In genomic region chr13:110868631-110869165, GRCh38 we compare ENCODE assay signal across 18 cellular contexts. TPM values are rescaled to one million over a fixed set of nuclear protein-coding genes. Genes with fewer than 3 reads are reported as not detected.
A peak's percentile ranks its signal among the peaks of the same experiment; 100 is the strongest.
DNase-seq lines count a peak whose midpoint lies in the region; ATAC-seq and TF ChIP-seq lines count a peak whose summit lies in the region.
"Had no signal": no experiment of that assay in that cellular context is flagged by ENCODE, and none has a peak within 500 bp of the region (broad histone marks: within the 10 kb centered on the region; RNA-seq: fewer than 3 reads in every experiment).

No MANE protein-coding gene starts in this region.

- H3K36me3 Mint-ChIP-seq in activated CD4-positive, alpha-beta T cell treated with anti-CD3 and anti-CD28 coated beads, Interleukin-2, amount 10 ng/mL, durations not matched to agents 7 days and 5 days (ENCODE audit: low read depth): no peaks in the 10 kb centered on the region

- H3K9me3 Mint-ChIP-seq in activated CD4-positive, alpha-beta T cell treated with anti-CD3 and anti-CD28 coated beads, Interleukin-2, amount 10 ng/mL, durations not matched to agents 7 days and 5 days: no peaks in the 10 kb centered on the region
- H3K9me3 Mint-ChIP-seq: activated T-cell treated with anti-CD3 and anti-CD28 coated beads, Interleukin-2, amount 50 U/mL, for 4 hours had no signal

- peaks cover 22% of the 10 kb centered on the region for H3K27me3 Mint-ChIP-seq in activated CD4-positive, alpha-beta T cell treated with anti-CD3 and anti-CD28 coated beads, Interleukin-2, amount 10 ng/mL, durations not matched to agents 7 days and 5 days

- intact Hi-C loops in left ventricle myocardium inferior (cut with micrococcal nuclease): no loop called here
- intact Hi-C loops in left cardiac atrium (cut with DNase I): no loop called here
- intact Hi-C loops in sigmoid colon (cut with DNase I): no loop called here
- intact Hi-C loops in upper lobe of right lung (cut with DNase I): no loop called here

- H2AFZ ChIP-seq in hepatocyte: no peak overlapping the region

- no peak overlapping the region for H3K4me3 Mint-ChIP-seq in activated CD4-positive, alpha-beta T cell treated with anti-CD3 and anti-CD28 coated beads, Interleukin-2, amount 10 ng/mL, durations not matched to agents 7 days and 5 days
- H3K4me3 Mint-ChIP-seq: activated T-cell treated with anti-CD3 and anti-CD28 coated beads, Interleukin-2, amount 50 U/mL, for 4 hours had no signal

- WGBS in hepatocyte (ENCODE audit: low lambda C conversion rate, missing lambda C conversion rate): 73% methylated on average over 6 of the region's 6 CpGs
- 56 to 78% methylated on average over 6 of the region's 6 CpGs for WGBS in sigmoid colon, 2 donors

- H3K4me2 ChIP-seq in hepatocyte: no peak overlapping the region
- H3K4me2 ChIP-seq: SK-N-SH had no signal

- H3K27ac ChIP-seq in left ventricle myocardium inferior (replicated peaks): peak overlapping the region; percentile 92
- H3K27ac ChIP-seq in hepatocyte: peak overlapping the region; percentile 80
- H3K27ac ChIP-seq in sigmoid colon: peak overlapping the region; percentile 38 to 88 (median 80)
- H3K27ac ChIP-seq in upper lobe of right lung: peak overlapping the region; percentile 90
- H3K27ac ChIP-seq: neutrophil had no signal

- no peaks in the 10 kb centered on the region for H3K9me2 ChIP-seq in hepatocyte (replicated peaks; ENCODE audit: insufficient read depth)
- H3K9me2 ChIP-seq: SK-N-SH had no signal

- H3K4me3 ChIP-seq in left ventricle myocardium inferior (peak overlapping the region; percentile 64), hepatocyte (no peak overlapping the region), sigmoid colon (no peak overlapping the region), upper lobe of right lung (no peak overlapping the region)
- H3K4me3 ChIP-seq: A549, mucosa of descending colon had no signal

- CTCF ChIA-PET in activated CD4-positive, alpha-beta T cell treated with anti-CD3 and anti-CD28 coated beads, Interleukin-2, amount 10 ng/mL, durations not matched to agents 7 days and 5 days (lab: Charles Lee): no interaction called here

- no peaks in the 10 kb centered on the region for H4K20me1 ChIP-seq in hepatocyte (ENCODE audit: insufficient read depth, poor library complexity, severe bottlenecking)

- POLR2A ChIA-PET in activated CD4-positive, alpha-beta T cell treated with anti-CD3 and anti-CD28 coated beads, Interleukin-2, amount 10 ng/mL, durations not matched to agents 7 days and 5 days (lab: Charles Lee): no interaction called here

- no peak for TF ChIP-seq POLR2A in sigmoid colon (IDR thresholded peaks at IDR 0.05)

- no peaks in the 10 kb centered on the region for H3K9me3 ChIP-seq in left ventricle myocardium inferior (replicated peaks)
- no peaks in the 10 kb centered on the region for H3K9me3 ChIP-seq in hepatocyte (ENCODE audit: low read depth)
- H3K9me3 ChIP-seq in sigmoid colon: no peaks in the 10 kb centered on the region
- no peaks in the 10 kb centered on the region for H3K9me3 ChIP-seq in upper lobe of right lung
- H3K9me3 ChIP-seq: A549, mucosa of descending colon, neutrophil, SK-N-SH had no signal

- no peak overlapping the region for H3K27ac Mint-ChIP-seq in activated CD4-positive, alpha-beta T cell treated with anti-CD3 and anti-CD28 coated beads, Interleukin-2, amount 10 ng/mL, durations not matched to agents 7 days and 5 days
- H3K27ac Mint-ChIP-seq: activated naive CD8-positive, alpha-beta T cell had no signal

- no peak for ATAC-seq in left cardiac atrium
- no peak for ATAC-seq in upper lobe of right lung
- no peak for ATAC-seq in GM21717 (IDR thresholded peaks at IDR 0.05; ENCODE audit: unreplicated experiment)
- no peak for ATAC-seq in HG02870 (IDR thresholded peaks at IDR 0.05; ENCODE audit: unreplicated experiment)
- ATAC-seq: A549; activated T-cell treated with anti-CD3 and anti-CD28 coated beads, Interleukin-2, amount 50 U/mL, for 4 hours; mucosa of descending colon; stimulated activated naive CD8-positive, alpha-beta T cell treated with anti-CD3 and anti-CD28 coated beads, Interleukin-15, Interleukin-2, amounts not matched to agents 100 U/mL and 50 U/mL, for 24 hours had no signal

- peaks cover 2% of the 10 kb centered on the region for H3K4me1 Mint-ChIP-seq in activated CD4-positive, alpha-beta T cell treated with anti-CD3 and anti-CD28 coated beads, Interleukin-2, amount 10 ng/mL, durations not matched to agents 7 days and 5 days

- DNase-seq in left ventricle myocardium inferior: no peak
- no peak for DNase-seq in left cardiac atrium
- no peak for DNase-seq in hepatocyte (ENCODE audit: low spot score)
- DNase-seq in sigmoid colon: peak; percentile 77
- no peak for DNase-seq in upper lobe of right lung
- no peak for DNase-seq in activated CD4-positive, alpha-beta T cell treated with anti-CD3 and anti-CD28 coated beads, Interleukin-2, amount 10 ng/mL, durations not matched to agents 7 days and 5 days
- DNase-seq: activated T-cell treated with anti-CD3 and anti-CD28 coated beads, Interleukin-2, amount 50 U/mL, for 4 hours; C1 segment of cervical spinal cord; GM23248; mucosa of descending colon; NCI-H1436; SK-N-SH; stimulated activated naive CD8-positive, alpha-beta T cell treated with anti-CD3 and anti-CD28 coated beads, Interleukin-15, Interleukin-2, amounts not matched to agents 100 U/mL and 50 U/mL, for 24 hours had no signal

- no peaks in the 10 kb centered on the region for H3K36me3 ChIP-seq in left ventricle myocardium inferior
- no peaks in the 10 kb centered on the region for H3K36me3 ChIP-seq in hepatocyte (replicated peaks; ENCODE audit: insufficient read depth, low read depth)
- no peaks in the 10 kb centered on the region for H3K36me3 ChIP-seq in sigmoid colon
- H3K36me3 ChIP-seq in upper lobe of right lung: no peaks in the 10 kb centered on the region
- H3K36me3 ChIP-seq: neutrophil had no signal

- TF ChIP-seq CTCF in left ventricle myocardium inferior (IDR thresholded peaks at IDR 0.05; ENCODE audit: borderline replicate concordance): no peak
- TF ChIP-seq CTCF in hepatocyte (IDR thresholded peaks at IDR 0.05; ENCODE audit: poor library complexity): no peak
- no peak for TF ChIP-seq CTCF in sigmoid colon (IDR thresholded peaks at IDR 0.05)
- no peak for TF ChIP-seq CTCF in upper lobe of right lung (IDR thresholded peaks at IDR 0.05)

- H3K79me2 ChIP-seq in hepatocyte: no peaks in the 10 kb centered on the region

- H3K27me3 ChIP-seq in left ventricle myocardium inferior (ENCODE audit: low read depth) (no peaks in the 10 kb centered on the region), hepatocyte (no peaks in the 10 kb centered on the region), sigmoid colon (no peaks in the 10 kb centered on the region), upper lobe of right lung (no peaks in the 10 kb centered on the region)

- no peak for TF ChIP-seq EP300 in sigmoid colon (IDR thresholded peaks at IDR 0.05)

- peaks cover 29% of the 10 kb centered on the region for H3K4me1 ChIP-seq in left ventricle myocardium inferior
- H3K4me1 ChIP-seq in hepatocyte (ENCODE audit: insufficient read depth): peaks cover 15% of the 10 kb centered on the region
- H3K4me1 ChIP-seq in sigmoid colon: peaks cover 0 to 27% (median 19%) of the 10 kb centered on the region in 4 donors
- peaks cover 16% of the 10 kb centered on the region for H3K4me1 ChIP-seq in upper lobe of right lung

RNA-seq across cellular contexts. Expression of gene ANKRD10, which starts 46.2 kb away (rescaled TPM):
- 45.9 TPM for total RNA-seq in left ventricle myocardium inferior
- 10 to 100 TPM; 48.7 to 78.7 TPM for total RNA-seq in left cardiac atrium
- total RNA-seq in hepatocyte: 135 and 143 TPM in 2 replicates
- polyA plus RNA-seq in hepatocyte: 104 and 135 TPM in 2 replicates
- 100 to 1,000 TPM; 141 to 179 (median 150) TPM for total RNA-seq in sigmoid colon
- 10 to 100 TPM; 41.4 to 73.0 (median 44.9) TPM for polyA plus RNA-seq in sigmoid colon
- 134 TPM for total RNA-seq in upper lobe of right lung
- total RNA-seq in activated CD4-positive, alpha-beta T cell treated with anti-CD3 and anti-CD28 coated beads, Interleukin-2, amount 10 ng/mL, durations not matched to agents 7 days and 5 days: 100 to 1,000 TPM; 101 to 111 TPM
